ENCODE assay signal across 1 cellular context in the genomic region with DNA sequence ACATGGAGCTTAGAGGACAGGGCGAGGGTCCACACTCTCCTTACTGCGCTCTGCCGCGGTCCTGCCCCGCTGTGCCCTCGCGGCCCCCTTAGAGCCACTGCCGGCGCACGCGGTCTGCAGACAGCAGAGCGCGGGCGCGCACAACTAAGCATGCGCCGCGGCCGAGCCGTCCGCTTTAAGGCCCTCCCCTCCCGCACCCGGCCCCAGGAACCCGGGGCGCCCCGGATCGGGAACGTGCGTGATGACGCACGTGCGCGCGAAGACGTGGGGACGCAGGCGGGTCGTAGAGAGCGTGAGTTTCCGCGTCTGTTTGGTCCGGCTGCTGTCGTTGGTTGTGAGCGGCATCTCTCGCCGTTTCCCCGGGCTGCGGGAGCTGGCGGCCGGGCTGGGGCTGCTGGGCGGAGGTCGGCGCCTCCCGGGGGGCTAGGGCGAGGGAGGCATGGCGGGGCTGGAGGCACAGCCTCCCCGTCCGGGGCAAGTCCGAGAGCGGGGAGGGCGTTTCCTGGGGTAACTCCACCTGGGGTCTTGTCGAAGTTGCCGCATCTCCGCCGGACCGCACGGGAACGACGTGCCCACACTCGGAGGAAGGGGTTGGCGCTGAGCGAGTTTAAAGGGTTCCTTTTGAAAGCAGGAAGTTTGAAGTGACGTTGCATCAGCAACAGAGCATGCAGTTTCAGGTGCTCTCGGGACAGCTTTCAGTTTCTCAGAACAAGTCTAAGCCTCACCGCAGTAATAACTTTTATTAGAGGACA.
TF ChIP-seq lines count a peak whose summit lies in the region.

A gene with protein sequence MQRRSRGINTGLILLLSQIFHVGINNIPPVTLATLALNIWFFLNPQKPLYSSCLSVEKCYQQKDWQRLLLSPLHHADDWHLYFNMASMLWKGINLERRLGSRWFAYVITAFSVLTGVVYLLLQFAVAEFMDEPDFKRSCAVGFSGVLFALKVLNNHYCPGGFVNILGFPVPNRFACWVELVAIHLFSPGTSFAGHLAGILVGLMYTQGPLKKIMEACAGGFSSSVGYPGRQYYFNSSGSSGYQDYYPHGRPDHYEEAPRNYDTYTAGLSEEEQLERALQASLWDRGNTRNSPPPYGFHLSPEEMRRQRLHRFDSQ (plus strand): TSS at position 259 of the 752 bp plus-strand sequence. CDS start 28,640 bp downstream, outside the sequence.

TF ChIP-seq in A549, 52 proteins besides CTCF, POLR2A, EP300 and RAD21 (continued from another document):
- TF ChIP-seq, protein P1, sequence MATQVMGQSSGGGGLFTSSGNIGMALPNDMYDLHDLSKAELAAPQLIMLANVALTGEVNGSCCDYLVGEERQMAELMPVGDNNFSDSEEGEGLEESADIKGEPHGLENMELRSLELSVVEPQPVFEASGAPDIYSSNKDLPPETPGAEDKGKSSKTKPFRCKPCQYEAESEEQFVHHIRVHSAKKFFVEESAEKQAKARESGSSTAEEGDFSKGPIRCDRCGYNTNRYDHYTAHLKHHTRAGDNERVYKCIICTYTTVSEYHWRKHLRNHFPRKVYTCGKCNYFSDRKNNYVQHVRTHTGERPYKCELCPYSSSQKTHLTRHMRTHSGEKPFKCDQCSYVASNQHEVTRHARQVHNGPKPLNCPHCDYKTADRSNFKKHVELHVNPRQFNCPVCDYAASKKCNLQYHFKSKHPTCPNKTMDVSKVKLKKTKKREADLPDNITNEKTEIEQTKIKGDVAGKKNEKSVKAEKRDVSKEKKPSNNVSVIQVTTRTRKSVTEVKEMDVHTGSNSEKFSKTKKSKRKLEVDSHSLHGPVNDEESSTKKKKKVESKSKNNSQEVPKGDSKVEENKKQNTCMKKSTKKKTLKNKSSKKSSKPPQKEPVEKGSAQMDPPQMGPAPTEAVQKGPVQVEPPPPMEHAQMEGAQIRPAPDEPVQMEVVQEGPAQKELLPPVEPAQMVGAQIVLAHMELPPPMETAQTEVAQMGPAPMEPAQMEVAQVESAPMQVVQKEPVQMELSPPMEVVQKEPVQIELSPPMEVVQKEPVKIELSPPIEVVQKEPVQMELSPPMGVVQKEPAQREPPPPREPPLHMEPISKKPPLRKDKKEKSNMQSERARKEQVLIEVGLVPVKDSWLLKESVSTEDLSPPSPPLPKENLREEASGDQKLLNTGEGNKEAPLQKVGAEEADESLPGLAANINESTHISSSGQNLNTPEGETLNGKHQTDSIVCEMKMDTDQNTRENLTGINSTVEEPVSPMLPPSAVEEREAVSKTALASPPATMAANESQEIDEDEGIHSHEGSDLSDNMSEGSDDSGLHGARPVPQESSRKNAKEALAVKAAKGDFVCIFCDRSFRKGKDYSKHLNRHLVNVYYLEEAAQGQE (IDR thresholded peaks at IDR 0.05), result no peak; the same call in 1 of the 2 replicates
- TF ChIP-seq, protein P2, sequence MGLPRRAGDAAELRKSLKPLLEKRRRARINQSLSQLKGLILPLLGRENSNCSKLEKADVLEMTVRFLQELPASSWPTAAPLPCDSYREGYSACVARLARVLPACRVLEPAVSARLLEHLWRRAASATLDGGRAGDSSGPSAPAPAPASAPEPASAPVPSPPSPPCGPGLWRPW (IDR thresholded peaks at IDR 0.05), result no peak
- TF ChIP-seq CHD2 (IDR thresholded peaks at IDR 0.05; ENCODE audit: low read length, partially characterized antibody) (no peak), MYC (IDR thresholded peaks at IDR 0.05; ENCODE audit: borderline replicate concordance, low read length) (peak; percentile 93), FOSB (CRISPR knock-in tag; IDR thresholded peaks at IDR 0.05) (no peak), SREBF2 (IDR thresholded peaks at IDR 0.05) (no peak), HEYL (CRISPR knock-in tag; IDR thresholded peaks at IDR 0.05) (peak; percentile 83), NPAS2 (CRISPR knock-in tag; IDR thresholded peaks at IDR 0.05; ENCODE audit: borderline replicate concordance) (peak; percentile 57; the same call in 1 of the 2 replicates), NR3C1 (IDR thresholded peaks at IDR 0.05) (no peak), RARB (CRISPR knock-in tag; IDR thresholded peaks at IDR 0.05) (no peak), NFE2L2 (conservative IDR thresholded peaks at IDR 0.05; ENCODE audit: low read length) (no peak), GATA3 (IDR thresholded peaks at IDR 0.05; ENCODE audit: borderline replicate concordance) (0 out of 2 replicates have a peak, but pooled peaks have one; percentile 39), TP53 (CRISPR knock-in tag; IDR thresholded peaks at IDR 0.05) (peak; percentile 76), CBX8 (IDR thresholded peaks at IDR 0.05) (no peak), ZC3H11A (IDR thresholded peaks at IDR 0.05) (no peak), RCOR1 (IDR thresholded peaks at IDR 0.05; ENCODE audit: low read depth, low read length) (no peak), RNF2 (IDR thresholded peaks at IDR 0.05; ENCODE audit: borderline replicate concordance, low read depth) (no peak), HOXA7 (CRISPR knock-in tag; IDR thresholded peaks at IDR 0.05) (0 out of 2 replicates have a peak, but pooled peaks have one; percentile 53), PHF8 (IDR thresholded peaks at IDR 0.05; ENCODE audit: borderline replicate concordance, low read depth) (peak; percentile 81; the same call in 1 of the 2 replicates), ESRRA (IDR thresholded peaks at IDR 0.05; ENCODE audit: borderline replicate concordance, low read length) (no peak), RFX5 (IDR thresholded peaks at IDR 0.05) (no peak), EHMT2 (IDR thresholded peaks at IDR 0.05; ENCODE audit: low read depth) (no peak), SMC3 (IDR thresholded peaks at IDR 0.05) (no peak), FOSL2 (IDR thresholded peaks at IDR 0.05) (no peak), FOSL2 (CRISPR knock-in tag; IDR thresholded peaks at IDR 0.05) (peak; percentile 27; the same call in 1 of the 2 replicates), ZFP36 (IDR thresholded peaks at IDR 0.05; ENCODE audit: borderline replicate concordance, partially characterized antibody) (no peak), MAZ (IDR thresholded peaks at IDR 0.05; ENCODE audit: borderline replicate concordance, low read depth, low read length) (no peak), HOXB5 (CRISPR knock-in tag; IDR thresholded peaks at IDR 0.05) (peak; percentile 92), CEBPB (IDR thresholded peaks at IDR 0.05) (peak; percentile 6 to 49; a peak in 2 of 4 replicates), MAFK (IDR thresholded peaks at IDR 0.05; ENCODE audit: partially characterized antibody) (no peak), JUNB (IDR thresholded peaks at IDR 0.05) (no peak), POLR2AphosphoS2 (conservative IDR thresholded peaks at IDR 0.05; ENCODE audit: low read length) (no peak), TFCP2L1 (CRISPR knock-in tag; IDR thresholded peaks at IDR 0.05) (peak; percentile 68; the same call in 1 of the 2 replicates), CHD4 (IDR thresholded peaks at IDR 0.05; ENCODE audit: borderline replicate concordance) (no peak), HOXB13 (CRISPR knock-in tag; IDR thresholded peaks at IDR 0.05; ENCODE audit: low read depth) (peak; percentile 91; the same call in 1 of the 2 replicates), KDM5A (IDR thresholded peaks at IDR 0.05) (no peak), KDM1A (IDR thresholded peaks at IDR 0.05; ENCODE audit: low read depth) (no peak), BHLHE40 (IDR thresholded peaks at IDR 0.05; ENCODE audit: low read depth, low read length) (peak; percentile 71), EHF (CRISPR knock-in tag; IDR thresholded peaks at IDR 0.05) (no peak), CBX2 (IDR thresholded peaks at IDR 0.05; ENCODE audit: borderline replicate concordance, low read depth) (no peak)
- TF ChIP-seq, protein P3, sequence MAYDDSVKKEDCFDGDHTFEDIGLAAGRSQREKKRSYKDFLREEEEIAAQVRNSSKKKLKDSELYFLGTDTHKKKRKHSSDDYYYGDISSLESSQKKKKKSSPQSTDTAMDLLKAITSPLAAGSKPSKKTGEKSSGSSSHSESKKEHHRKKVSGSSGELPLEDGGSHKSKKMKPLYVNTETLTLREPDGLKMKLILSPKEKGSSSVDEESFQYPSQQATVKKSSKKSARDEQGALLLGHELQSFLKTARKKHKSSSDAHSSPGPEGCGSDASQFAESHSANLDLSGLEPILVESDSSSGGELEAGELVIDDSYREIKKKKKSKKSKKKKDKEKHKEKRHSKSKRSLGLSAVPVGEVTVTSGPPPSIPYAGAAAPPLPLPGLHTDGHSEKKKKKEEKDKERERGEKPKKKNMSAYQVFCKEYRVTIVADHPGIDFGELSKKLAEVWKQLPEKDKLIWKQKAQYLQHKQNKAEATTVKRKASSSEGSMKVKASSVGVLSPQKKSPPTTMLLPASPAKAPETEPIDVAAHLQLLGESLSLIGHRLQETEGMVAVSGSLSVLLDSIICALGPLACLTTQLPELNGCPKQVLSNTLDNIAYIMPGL (CRISPR knock-in tag; IDR thresholded peaks at IDR 0.05; ENCODE audit: borderline replicate concordance), result no peak; the same call in 1 of the 2 replicates
- TF ChIP-seq, protein P4, sequence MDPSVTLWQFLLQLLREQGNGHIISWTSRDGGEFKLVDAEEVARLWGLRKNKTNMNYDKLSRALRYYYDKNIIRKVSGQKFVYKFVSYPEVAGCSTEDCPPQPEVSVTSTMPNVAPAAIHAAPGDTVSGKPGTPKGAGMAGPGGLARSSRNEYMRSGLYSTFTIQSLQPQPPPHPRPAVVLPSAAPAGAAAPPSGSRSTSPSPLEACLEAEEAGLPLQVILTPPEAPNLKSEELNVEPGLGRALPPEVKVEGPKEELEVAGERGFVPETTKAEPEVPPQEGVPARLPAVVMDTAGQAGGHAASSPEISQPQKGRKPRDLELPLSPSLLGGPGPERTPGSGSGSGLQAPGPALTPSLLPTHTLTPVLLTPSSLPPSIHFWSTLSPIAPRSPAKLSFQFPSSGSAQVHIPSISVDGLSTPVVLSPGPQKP (IDR thresholded peaks at IDR 0.05; ENCODE audit: low read depth, low read length), result no peak
- TF ChIP-seq, protein P5, sequence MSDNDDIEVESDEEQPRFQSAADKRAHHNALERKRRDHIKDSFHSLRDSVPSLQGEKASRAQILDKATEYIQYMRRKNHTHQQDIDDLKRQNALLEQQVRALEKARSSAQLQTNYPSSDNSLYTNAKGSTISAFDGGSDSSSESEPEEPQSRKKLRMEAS (IDR thresholded peaks at IDR 0.05), result peak; percentile 100
- TF ChIP-seq, protein P6, sequence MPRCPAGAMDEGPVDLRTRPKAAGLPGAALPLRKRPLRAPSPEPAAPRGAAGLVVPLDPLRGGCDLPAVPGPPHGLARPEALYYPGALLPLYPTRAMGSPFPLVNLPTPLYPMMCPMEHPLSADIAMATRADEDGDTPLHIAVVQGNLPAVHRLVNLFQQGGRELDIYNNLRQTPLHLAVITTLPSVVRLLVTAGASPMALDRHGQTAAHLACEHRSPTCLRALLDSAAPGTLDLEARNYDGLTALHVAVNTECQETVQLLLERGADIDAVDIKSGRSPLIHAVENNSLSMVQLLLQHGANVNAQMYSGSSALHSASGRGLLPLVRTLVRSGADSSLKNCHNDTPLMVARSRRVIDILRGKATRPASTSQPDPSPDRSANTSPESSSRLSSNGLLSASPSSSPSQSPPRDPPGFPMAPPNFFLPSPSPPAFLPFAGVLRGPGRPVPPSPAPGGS (IDR thresholded peaks at IDR 0.05), result peak; percentile 90; the same call in 2 of the 3 replicates
- TF ChIP-seq, protein P7, sequence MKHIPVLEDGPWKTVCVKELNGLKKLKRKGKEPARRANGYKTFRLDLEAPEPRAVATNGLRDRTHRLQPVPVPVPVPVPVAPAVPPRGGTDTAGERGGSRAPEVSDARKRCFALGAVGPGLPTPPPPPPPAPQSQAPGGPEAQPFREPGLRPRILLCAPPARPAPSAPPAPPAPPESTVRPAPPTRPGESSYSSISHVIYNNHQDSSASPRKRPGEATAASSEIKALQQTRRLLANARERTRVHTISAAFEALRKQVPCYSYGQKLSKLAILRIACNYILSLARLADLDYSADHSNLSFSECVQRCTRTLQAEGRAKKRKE (CRISPR knock-in tag; IDR thresholded peaks at IDR 0.05; ENCODE audit: low read depth), result peak; percentile 94
- TF ChIP-seq, protein P8, sequence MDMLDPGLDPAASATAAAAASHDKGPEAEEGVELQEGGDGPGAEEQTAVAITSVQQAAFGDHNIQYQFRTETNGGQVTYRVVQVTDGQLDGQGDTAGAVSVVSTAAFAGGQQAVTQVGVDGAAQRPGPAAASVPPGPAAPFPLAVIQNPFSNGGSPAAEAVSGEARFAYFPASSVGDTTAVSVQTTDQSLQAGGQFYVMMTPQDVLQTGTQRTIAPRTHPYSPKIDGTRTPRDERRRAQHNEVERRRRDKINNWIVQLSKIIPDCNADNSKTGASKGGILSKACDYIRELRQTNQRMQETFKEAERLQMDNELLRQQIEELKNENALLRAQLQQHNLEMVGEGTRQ (IDR thresholded peaks at IDR 0.05), result peak; percentile 59
- TF ChIP-seq, protein P9, sequence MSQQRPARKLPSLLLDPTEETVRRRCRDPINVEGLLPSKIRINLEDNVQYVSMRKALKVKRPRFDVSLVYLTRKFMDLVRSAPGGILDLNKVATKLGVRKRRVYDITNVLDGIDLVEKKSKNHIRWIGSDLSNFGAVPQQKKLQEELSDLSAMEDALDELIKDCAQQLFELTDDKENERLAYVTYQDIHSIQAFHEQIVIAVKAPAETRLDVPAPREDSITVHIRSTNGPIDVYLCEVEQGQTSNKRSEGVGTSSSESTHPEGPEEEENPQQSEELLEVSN (IDR thresholded peaks at IDR 0.05; ENCODE audit: borderline replicate concordance, low read depth), result peak; percentile 100
- TF ChIP-seq, protein P10, sequence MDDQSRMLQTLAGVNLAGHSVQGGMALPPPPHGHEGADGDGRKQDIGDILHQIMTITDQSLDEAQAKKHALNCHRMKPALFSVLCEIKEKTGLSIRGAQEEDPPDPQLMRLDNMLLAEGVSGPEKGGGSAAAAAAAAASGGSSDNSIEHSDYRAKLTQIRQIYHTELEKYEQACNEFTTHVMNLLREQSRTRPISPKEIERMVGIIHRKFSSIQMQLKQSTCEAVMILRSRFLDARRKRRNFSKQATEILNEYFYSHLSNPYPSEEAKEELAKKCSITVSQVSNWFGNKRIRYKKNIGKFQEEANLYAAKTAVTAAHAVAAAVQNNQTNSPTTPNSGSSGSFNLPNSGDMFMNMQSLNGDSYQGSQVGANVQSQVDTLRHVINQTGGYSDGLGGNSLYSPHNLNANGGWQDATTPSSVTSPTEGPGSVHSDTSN (IDR thresholded peaks at IDR 0.05), result peak; percentile 26
